11 cellular contexts compared by ENCODE assay signal in the genomic region with DNA sequence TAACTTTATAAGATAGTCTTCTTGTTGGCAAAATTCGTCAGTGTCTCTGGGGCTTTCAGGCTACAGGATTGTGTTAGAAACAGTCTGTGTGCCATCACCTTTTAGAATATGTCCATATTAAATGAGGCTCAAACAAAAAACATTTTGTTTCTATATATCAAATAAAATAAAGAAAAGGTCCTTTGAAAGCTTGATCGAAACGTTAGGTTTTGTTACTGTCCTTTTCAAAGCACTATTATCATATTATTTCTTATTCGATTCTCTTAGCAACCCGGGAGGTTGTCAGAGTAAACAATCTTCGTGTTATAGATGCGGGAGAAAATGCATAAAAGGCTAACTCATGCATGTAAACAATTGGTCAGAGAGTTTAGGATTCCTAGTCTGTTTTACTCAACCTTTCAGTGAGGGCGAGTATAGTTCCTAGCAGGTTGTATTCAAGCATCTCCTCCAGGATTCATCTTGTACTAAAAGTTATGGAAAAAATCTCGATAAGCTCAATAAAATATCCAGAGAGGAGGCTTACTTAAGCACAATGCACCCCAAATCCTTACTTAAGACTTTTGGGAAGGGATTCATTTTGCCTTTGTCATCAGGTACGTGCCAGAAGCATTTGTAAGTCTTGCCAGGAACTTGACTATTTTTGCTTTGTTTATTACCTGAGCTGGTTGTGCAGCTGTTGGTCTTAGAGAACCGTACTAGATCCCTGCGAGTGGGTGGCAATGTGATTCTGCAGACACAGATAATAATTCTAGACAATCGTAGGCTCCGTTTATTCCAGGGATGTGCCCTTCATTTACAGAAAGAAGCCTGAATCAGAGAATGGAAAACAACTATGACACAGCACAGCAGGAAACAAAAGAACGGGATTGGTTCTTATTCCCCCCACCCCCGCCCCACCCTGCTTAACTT.
DNase-seq lines count a peak whose midpoint lies in the region; ATAC-seq, FAIRE-seq and TF ChIP-seq lines count a peak whose summit lies in the region.
"Had no signal": no experiment of that assay in that cellular context is flagged by ENCODE, and none has a peak within 500 bp of the region (broad histone marks: within the 10 kb centered on the region; RNA-seq: fewer than 3 reads in every experiment).

No MANE protein-coding gene starts in this region.

- ATAC-seq in GM18511 (IDR thresholded peaks at IDR 0.05; ENCODE audit: unreplicated experiment): no peak

- no peak for FAIRE-seq in small intestine (lab: Jason Lieb, UNC)
- FAIRE-seq: A204.1, endometrium had no signal

- H3K4me3 ChIP-seq in SJSA1 (peak overlapping the region; percentile 5; the same call in 1 of the 2 replicates), esophagus squamous epithelium (peak overlapping the region in 1 of 4 donors; percentile 13), small intestine (ENCODE audit: low read depth in 1 of 2, low read length in 2 of 2) (no peak overlapping the region)

- no peak for TF ChIP-seq POLR2A in esophagus squamous epithelium (IDR thresholded peaks at IDR 0.05)

- H3K36me3 ChIP-seq in SJSA1: no peaks in the 10 kb centered on the region
- H3K36me3 ChIP-seq in esophagus squamous epithelium: no peaks in the 10 kb centered on the region
- no peaks in the 10 kb centered on the region for H3K36me3 ChIP-seq in small intestine (ENCODE audit: control insufficient read depth in 2 of 2, insufficient read depth in 2 of 2, low read length in 2 of 2)

- H3K9me3 ChIP-seq in SJSA1 (replicated peaks): no peaks in the 10 kb centered on the region
- no peaks in the 10 kb centered on the region for H3K9me3 ChIP-seq in esophagus squamous epithelium
- no peaks in the 10 kb centered on the region for H3K9me3 ChIP-seq in small intestine (ENCODE audit: control insufficient read depth, low read depth)

- TF ChIP-seq CTCF in esophagus squamous epithelium (IDR thresholded peaks at IDR 0.05): no peak

- H3K4me1 ChIP-seq in SJSA1 (replicated peaks) (peaks cover 57% of the 10 kb centered on the region), esophagus squamous epithelium (peaks cover 10 to 67% (median 28%) of the 10 kb centered on the region in 3 donors), small intestine (ENCODE audit: control insufficient read depth in 2 of 2, insufficient read depth in 1 of 2, low read depth in 1 of 2, low read length in 1 of 2) (peaks cover 2 to 12% of the 10 kb centered on the region in 2 donors)

- H3K27ac ChIP-seq in SJSA1: peak overlapping the region; percentile 80
- H3K27ac ChIP-seq in esophagus squamous epithelium: peak overlapping the region; percentile 18 to 62 (median 53)
- peak overlapping the region; percentile 17 to 48 for H3K27ac ChIP-seq in small intestine (ENCODE audit: low read depth in 1 of 2, low read length in 1 of 2)

- 46 to 61% methylated on average over 16 of the region's 16 CpGs for WGBS in esophagus squamous epithelium, 2 donors
- 22 to 57% (median 41%) methylated on average over 16 of the region's 16 CpGs for WGBS in small intestine, 3 donors

- intact Hi-C loops in esophagus squamous epithelium (cut with DNase I): no loop called here

- H3K27me3 ChIP-seq in SJSA1 (replicated peaks): no peaks in the 10 kb centered on the region
- no peaks in the 10 kb centered on the region for H3K27me3 ChIP-seq in esophagus squamous epithelium
- no peaks in the 10 kb centered on the region for H3K27me3 ChIP-seq in small intestine (ENCODE audit: control insufficient read depth in 2 of 2, insufficient read depth in 2 of 2, low read length in 2 of 2)

- DNase-seq in NCI-H2107 treated with DMSO at 0.1 percent for 48 hours (lab: John Stamatoyannopoulos, UW; ENCODE audit: unreplicated experiment) (peak; percentile 85), NCI-H2107 (lab: John Stamatoyannopoulos, UW) (no peak), SJSA1 (ENCODE audit: low read depth in 1 of 2, low spot score in 2 of 2) (peak in 1 of 2 experiments; percentile 76), esophagus squamous epithelium (lab: John Stamatoyannopoulos, UW) (no peak), small intestine (peak; percentile 84), NCI-H1048 (lab: John Stamatoyannopoulos, UW) (no peak), kidney glomerular epithelial cell (lab: John Stamatoyannopoulos, UW) (no peak)
- DNase-seq: retina had no signal

Comparison
In these comparisons a context has a peak if more than half of its experiments do, and no peak if none do; other contexts are left out.
1. DNase-seq: peak in NCI-H2107 treated with DMSO at 0.1 percent for 48 hours (single experiment) and small intestine (single experiment); none in NCI-H2107 (single experiment), esophagus squamous epithelium (single experiment), NCI-H1048 (single experiment) and kidney glomerular epithelial cell (single experiment).
2. Peak in every context shown above with its lines, with median percentiles within 50 percentile points of each other: H3K27ac ChIP-seq.